Comparison of ENCODE assay signal across 1 cellular context in genomic region chr10:53846809-53847208, GRCh38.
TF ChIP-seq lines count a peak whose summit lies in the region.

No MANE protein-coding gene starts in this region.

TF ChIP-seq in IMR-90, 13 proteins besides CTCF, POLR2A, EP300 and RAD21:
- TF ChIP-seq ELK1 (IDR thresholded peaks at IDR 0.05; ENCODE audit: borderline replicate concordance, low read depth, low read length): no peak
